ENCODE assay signal across 16 cellular contexts in genomic region chr7:140810385-140810784, GRCh38.
"Had no signal": no experiment of that assay in that cellular context is flagged by ENCODE, and none has a peak within 500 bp of the region (broad histone marks: within the 10 kb centered on the region; RNA-seq: fewer than 3 reads in every experiment).

No MANE protein-coding gene starts in this region.

- H3K36me3 Mint-ChIP-seq: activated CD4-positive, alpha-beta memory T cell treated with anti-CD3 and anti-CD28 coated beads for 36 hours; activated naive CD4-positive, alpha-beta T cell treated with anti-CD3 and anti-CD28 coated beads, Interleukin-2, amount 50 U/mL, for 72 hours; activated naive CD8-positive, alpha-beta T cell treated with anti-CD3 and anti-CD28 coated beads for 36 hours; brain had no signal

- H3K27ac ChIP-seq: ascending aorta, cardiac muscle cell had no signal

- H3K4me3 Mint-ChIP-seq: activated B cell treated with CpG ODN at 0.5 μM for 24 hours; activated CD4-positive, alpha-beta memory T cell treated with anti-CD3 and anti-CD28 coated beads for 36 hours; activated CD4-positive, alpha-beta T cell treated with anti-CD3 and anti-CD28 coated beads, Interleukin-2, amount 10 ng/mL, durations not matched to agents 24 days and 14 days; activated CD8-positive, alpha-beta T cell treated with anti-CD3 and anti-CD28 coated beads for 36 hours; activated naive CD4-positive, alpha-beta T cell treated with anti-CD3 and anti-CD28 coated beads for 36 hours; activated naive CD8-positive, alpha-beta T cell treated with anti-CD3 and anti-CD28 coated beads for 36 hours; activated T-cell treated with anti-CD3 and anti-CD28 coated beads, Interleukin-2, amount 50 U/mL, for 4 hours; activated T-cell treated with anti-CD3 and anti-CD28 coated beads, Interleukin-2, amount 50 U/mL, for 72 hours; activated T-helper 1 cell treated with anti-CD3 and anti-CD28 coated beads, Interleukin-12 subunit alpha, Interleukin-12 subunit beta, Interleukin-2, Interleukin-4 antibody, amounts not matched to agents 30 ng/mL and 10 ng/mL and 1 ng/mL, durations not matched to agents 14 hours and 24 hours and 36 hours; activated T-helper 17 cell treated with anti-CD3 and anti-CD28 coated beads, Interleukin-2, amount 50 U/mL, for 72 hours; brain; central memory CD8-positive, alpha-beta T cell; T-helper 1 cell treated with Interleukin-12 subunit alpha and Interleukin-12 subunit beta and Interleukin-4 antibody, amounts not matched to agents 30 μg/mL and 1 μg/mL, for 36 hours had no signal

- H3K27ac Mint-ChIP-seq: activated B cell treated with CpG ODN at 0.5 μM for 24 hours; activated CD4-positive, alpha-beta memory T cell treated with anti-CD3 and anti-CD28 coated beads for 36 hours; activated CD4-positive, alpha-beta T cell treated with anti-CD3 and anti-CD28 coated beads, Interleukin-2, amount 10 ng/mL, durations not matched to agents 24 days and 14 days; activated CD8-positive, alpha-beta T cell treated with anti-CD3 and anti-CD28 coated beads for 36 hours; activated naive CD4-positive, alpha-beta T cell treated with anti-CD3 and anti-CD28 coated beads for 36 hours; activated naive CD4-positive, alpha-beta T cell treated with anti-CD3 and anti-CD28 coated beads, Interleukin-2, amount 50 U/mL, for 72 hours; activated naive CD8-positive, alpha-beta T cell treated with anti-CD3 and anti-CD28 coated beads for 36 hours; activated T-cell treated with anti-CD3 and anti-CD28 coated beads, Interleukin-2, amount 50 U/mL, for 72 hours; activated T-helper 1 cell treated with anti-CD3 and anti-CD28 coated beads, Interleukin-12 subunit alpha, Interleukin-12 subunit beta, Interleukin-2, Interleukin-4 antibody, amounts not matched to agents 30 ng/mL and 10 ng/mL and 1 ng/mL, durations not matched to agents 14 hours and 24 hours and 36 hours; activated T-helper 17 cell treated with anti-CD3 and anti-CD28 coated beads, Interleukin-2, amount 50 U/mL, for 72 hours; T-helper 1 cell treated with Interleukin-12 subunit alpha and Interleukin-12 subunit beta and Interleukin-4 antibody, amounts not matched to agents 30 μg/mL and 1 μg/mL, for 36 hours had no signal

- H3K27me3 ChIP-seq: ascending aorta, cardiac muscle cell had no signal

- H3K9me3 ChIP-seq: ascending aorta had no signal

- H3K4me1 ChIP-seq: ascending aorta had no signal

- H3K9me3 Mint-ChIP-seq: activated B cell treated with CpG ODN at 0.5 μM for 24 hours; activated CD4-positive, alpha-beta memory T cell treated with anti-CD3 and anti-CD28 coated beads for 36 hours; activated CD4-positive, alpha-beta T cell treated with anti-CD3 and anti-CD28 coated beads, Interleukin-2, amount 10 ng/mL, durations not matched to agents 24 days and 14 days; activated CD8-positive, alpha-beta T cell treated with anti-CD3 and anti-CD28 coated beads for 36 hours; activated naive CD4-positive, alpha-beta T cell treated with anti-CD3 and anti-CD28 coated beads for 36 hours; activated naive CD4-positive, alpha-beta T cell treated with anti-CD3 and anti-CD28 coated beads, Interleukin-2, amount 50 U/mL, for 72 hours; activated naive CD8-positive, alpha-beta T cell treated with anti-CD3 and anti-CD28 coated beads for 36 hours; activated T-cell treated with anti-CD3 and anti-CD28 coated beads, Interleukin-2, amount 50 U/mL, for 4 hours; activated T-cell treated with anti-CD3 and anti-CD28 coated beads, Interleukin-2, amount 50 U/mL, for 72 hours; activated T-helper 1 cell treated with anti-CD3 and anti-CD28 coated beads, Interleukin-12 subunit alpha, Interleukin-12 subunit beta, Interleukin-2, Interleukin-4 antibody, amounts not matched to agents 30 ng/mL and 10 ng/mL and 1 ng/mL, durations not matched to agents 14 hours and 24 hours and 36 hours; activated T-helper 17 cell treated with anti-CD3 and anti-CD28 coated beads, Interleukin-2, amount 50 U/mL, for 72 hours; brain; central memory CD8-positive, alpha-beta T cell; T-helper 1 cell treated with Interleukin-12 subunit alpha and Interleukin-12 subunit beta and Interleukin-4 antibody, amounts not matched to agents 30 μg/mL and 1 μg/mL, for 36 hours had no signal

- H3K36me3 ChIP-seq: cardiac muscle cell had no signal

- H3K4me3 ChIP-seq: ascending aorta, cardiac muscle cell had no signal

- H3K27me3 Mint-ChIP-seq: activated B cell treated with CpG ODN at 0.5 μM for 24 hours; activated CD4-positive, alpha-beta memory T cell treated with anti-CD3 and anti-CD28 coated beads for 36 hours; activated CD4-positive, alpha-beta T cell treated with anti-CD3 and anti-CD28 coated beads, Interleukin-2, amount 10 ng/mL, durations not matched to agents 24 days and 14 days; activated CD8-positive, alpha-beta T cell treated with anti-CD3 and anti-CD28 coated beads for 36 hours; activated naive CD8-positive, alpha-beta T cell treated with anti-CD3 and anti-CD28 coated beads for 36 hours; activated T-helper 17 cell treated with anti-CD3 and anti-CD28 coated beads, Interleukin-2, amount 50 U/mL, for 72 hours; brain; central memory CD8-positive, alpha-beta T cell had no signal

- H3K4me1 Mint-ChIP-seq: activated CD4-positive, alpha-beta T cell treated with anti-CD3 and anti-CD28 coated beads, Interleukin-2, amount 10 ng/mL, durations not matched to agents 24 days and 14 days had no signal
